Comparison of ENCODE assay signal across 19 cellular contexts in the genomic region with DNA sequence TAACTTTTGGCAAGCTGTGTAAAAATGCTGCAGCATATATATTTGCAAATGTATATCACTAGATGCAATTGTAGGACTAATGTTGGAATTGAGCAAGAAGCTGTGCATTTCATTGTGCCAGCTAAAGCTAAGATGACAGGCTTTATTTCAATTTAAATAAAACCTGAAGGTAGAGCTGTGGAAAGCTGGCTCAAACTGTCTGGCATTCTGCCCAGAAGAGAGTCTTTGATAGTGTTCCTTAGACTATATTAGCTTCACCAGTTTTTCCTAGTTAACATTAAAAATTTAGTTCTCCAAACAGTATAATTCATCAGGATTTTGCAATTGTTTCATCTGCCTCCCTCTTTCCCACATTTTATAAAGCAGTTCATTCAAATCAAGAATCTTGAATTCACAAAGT.
DNase-seq lines count a peak whose midpoint lies in the region; ATAC-seq and TF ChIP-seq lines count a peak whose summit lies in the region.
"Had no signal": no experiment of that assay in that cellular context is flagged by ENCODE, and none has a peak within 500 bp of the region (broad histone marks: within the 10 kb centered on the region; RNA-seq: fewer than 3 reads in every experiment).

No MANE protein-coding gene starts in this region.

- H4K20me1 ChIP-seq in fibroblast of lung (ENCODE audit: control insufficient read depth, extremely low read depth, insufficient read depth, low read length): no peaks in the 10 kb centered on the region

- H3K4me3 ChIP-seq in fibroblast of lung (replicated peaks in 1 of 4; ENCODE audit: control extremely low read depth in 1 of 4, insufficient read depth in 1 of 4, low read depth in 3 of 4, low read length in 4 of 4): no peak overlapping the region
- H3K4me3 ChIP-seq: gastrocnemius medialis, neural progenitor cell, prostate gland had no signal

- H2AFZ ChIP-seq in fibroblast of lung (ENCODE audit: low read length): no peak overlapping the region
- H2AFZ ChIP-seq: neural progenitor cell had no signal

- H3K36me3 ChIP-seq in fibroblast of lung (ENCODE audit: control insufficient read depth, insufficient read depth, low read length): no peaks in the 10 kb centered on the region
- H3K36me3 ChIP-seq: gastrocnemius medialis, neural progenitor cell, prostate gland, WERI-Rb-1 had no signal

- DNase-seq in NCI-H345 (lab: John Stamatoyannopoulos, UW) (peak; percentile 24), NCI-H345 treated with DMSO at 0.1 percent for 48 hours (lab: John Stamatoyannopoulos, UW; ENCODE audit: unreplicated experiment) (no peak), NCI-H82 treated with DMSO at 0.1 percent for 48 hours (lab: John Stamatoyannopoulos, UW; ENCODE audit: unreplicated experiment) (peak; percentile 8), fibroblast of lung (ENCODE audit: low read depth in 2 of 2) (peak; percentile 4 to 38), putamen (ENCODE audit: low spot score) (peak; percentile 31), GM10248 (ENCODE audit: extremely low spot score) (no peak), foreskin melanocyte (no peak)
- DNase-seq: activated CD4-positive, alpha-beta T cell treated with anti-CD3 and anti-CD28 coated beads, Interleukin-2, amount 50 U/mL, for 48 hours; cortex of kidney; DMS153; gastrocnemius medialis; NCI-H510A; SHP77; stimulated activated CD4-positive, alpha-beta T cell treated with anti-CD3 and anti-CD28 coated beads, Interleukin-4, amount 100 ng/mL, for 4 hours; WERI-Rb-1 had no signal

- no peaks in the 10 kb centered on the region for H3K4me1 ChIP-seq in fibroblast of lung (ENCODE audit: control insufficient read depth, extremely low read depth, insufficient read depth, low read length)
- H3K4me1 ChIP-seq: gastrocnemius medialis, neural progenitor cell, prostate gland had no signal

- H3K9ac ChIP-seq in fibroblast of lung (ENCODE audit: insufficient read depth, low read length): no peak overlapping the region
- H3K9ac ChIP-seq: neural progenitor cell had no signal

- H3K4me2 ChIP-seq in fibroblast of lung (ENCODE audit: extremely low read depth, insufficient read depth, low read length): no peak overlapping the region
- H3K4me2 ChIP-seq: neural progenitor cell had no signal

- POLR2A ChIA-PET in GM10248 (lab: Yijun Ruan, JAX): no interaction called here

- ATAC-seq in GM18870 (IDR thresholded peaks at IDR 0.05; ENCODE audit: unreplicated experiment): no peak
- ATAC-seq: gastrocnemius medialis, HCT116 had no signal

- no peak for TF ChIP-seq CTCF in fibroblast of lung (conservative IDR thresholded peaks at IDR 0.05 in 1 of 2, IDR thresholded peaks at IDR 0.05 in 1 of 2; ENCODE audit: low read depth in 1 of 2, low read length in 2 of 2)
- no peak for TF ChIP-seq CTCF in GM10248 (IDR thresholded peaks at IDR 0.05; ENCODE audit: control extremely low read depth, extremely low read depth, low read depth, missing control alignments)

- no peak overlapping the region for H3K27ac ChIP-seq in fibroblast of lung (ENCODE audit: insufficient read depth, low read length)
- H3K27ac ChIP-seq: gastrocnemius medialis, neural progenitor cell, prostate gland, WERI-Rb-1 had no signal

- H3K9me3 ChIP-seq in fibroblast of lung (ENCODE audit: control insufficient read depth, insufficient read depth, low read depth, low read length): no peaks in the 10 kb centered on the region
- H3K9me3 ChIP-seq: gastrocnemius medialis, prostate gland had no signal

- no peaks in the 10 kb centered on the region for H3K27me3 ChIP-seq in fibroblast of lung (ENCODE audit: control insufficient read depth, insufficient read depth, low read length)
- H3K27me3 ChIP-seq: gastrocnemius medialis, neural progenitor cell had no signal

- CTCF ChIA-PET in GM10248 (lab: Yijun Ruan, JAX): interaction anchor here (1.2 kb wide), 1 partner anchor 14 kb away, joined by 3 read pairs; no protein-coding TSS in a partner anchor

- H3K79me2 ChIP-seq in fibroblast of lung (ENCODE audit: control insufficient read depth, insufficient read depth, low read length): no peaks in the 10 kb centered on the region

Comparison
In these comparisons a context has a peak if more than half of its experiments do, and no peak if none do; other contexts are left out.
1. DNase-seq: peak in NCI-H345 (single experiment), NCI-H82 treated with DMSO at 0.1 percent for 48 hours (single experiment), fibroblast of lung (2 of 2) and putamen (single experiment); none in NCI-H345 treated with DMSO at 0.1 percent for 48 hours (single experiment), GM10248 (single experiment) and foreskin melanocyte (single experiment).